8 cellular contexts compared by ENCODE assay signal in genomic region chr5:119079436-119079921, GRCh38. TPM values are rescaled to one million over a fixed set of nuclear protein-coding genes. Genes with fewer than 3 reads are reported as not detected.
A peak's percentile ranks its signal among the peaks of the same experiment; 100 is the strongest.
DNase-seq lines count a peak whose midpoint lies in the region; ATAC-seq and TF ChIP-seq lines count a peak whose summit lies in the region.
"Not testable (repeated sequence)": the region's sequence is repeated elsewhere in the genome, so short reads cannot be mapped to it uniquely, and the experiment has no call there.

No MANE protein-coding gene starts in this region.

- not testable (repeated sequence) for H3K4me3 ChIP-seq in DND-41 (ENCODE audit: low read depth in 1 of 2, low read length in 2 of 2)

- not testable (repeated sequence) for H3K9ac ChIP-seq in DND-41 (ENCODE audit: low read depth, low read length)

- H3K27ac Mint-ChIP-seq in WTC11 = peak overlapping the region; percentile 98
- peak overlapping the region; percentile 17 to 82 for H3K27ac Mint-ChIP-seq in activated naive CD4-positive, alpha-beta T cell treated with anti-CD3 and anti-CD28 coated beads, Interleukin-2, amount 50 U/mL, for 72 hours

- H3K9me3 Mint-ChIP-seq in WTC11; activated naive CD4-positive, alpha-beta T cell treated with anti-CD3 and anti-CD28 coated beads, Interleukin-2, amount 50 U/mL, for 72 hours: not testable (repeated sequence)

- H2AFZ ChIP-seq in DND-41 (ENCODE audit: low read depth, low read length) = not testable (repeated sequence)

- not testable (repeated sequence) for H3K36me3 ChIP-seq in DND-41 (ENCODE audit: insufficient read depth, low read length)

- ATAC-seq in DND-41 (ENCODE audit: insufficient read depth, low read depth) = peak; percentile 83
- ATAC-seq in GM19351 (IDR thresholded peaks at IDR 0.05; ENCODE audit: unreplicated experiment) = peak; percentile 60
- ATAC-seq in HG02798 (IDR thresholded peaks at IDR 0.05; ENCODE audit: poor library complexity, unreplicated experiment) = peak; percentile 56
- peak; percentile 44 for ATAC-seq in HG03571 (IDR thresholded peaks at IDR 0.05; ENCODE audit: unreplicated experiment)
- ATAC-seq in WTC11 = peak; percentile 95
- ATAC-seq in activated naive CD4-positive, alpha-beta T cell treated with anti-CD3 and anti-CD28 coated beads, Interleukin-2, amount 50 U/mL, for 72 hours = peak; percentile 90 to 93

- peak overlapping the region; percentile 42 for H3K4me3 Mint-ChIP-seq in WTC11

- not testable (repeated sequence) for DNase-seq in DND-41; WTC11 (ENCODE audit: low spot score)
- peak in 1 of 2 donors; percentile 35 for DNase-seq in activated naive CD4-positive, alpha-beta T cell treated with anti-CD3 and anti-CD28 coated beads, Interleukin-2, amount 50 U/mL, for 72 hours (ENCODE audit: low spot score in 2 of 2)
- peak; percentile 41 for DNase-seq in iPS DF 4.7 (ENCODE audit: extremely low read depth, low spot score)
- peak; percentile 36 for DNase-seq in stimulated activated CD4-positive, alpha-beta T cell treated with anti-CD3 and anti-CD28 coated beads, Interleukin-2, amount 100 ng/mL, for 4 hours (ENCODE audit: low read depth)

- not testable (repeated sequence) for H3K4me2 ChIP-seq in DND-41 (ENCODE audit: insufficient read depth, low read length)

- POLR2A ChIA-PET in WTC11 (lab: Charles Lee) = interaction anchor here (0.6 to 3.6 kb wide), 2 partner anchors 9 to 13 kb away, joined by 5 to 31 read pairs; partner anchors contain the start of gene DMXL1

- peaks cover 98% of the 10 kb centered on the region for H3K79me2 ChIP-seq in DND-41 (ENCODE audit: insufficient read depth, low read length)

- not testable (repeated sequence) for H3K9me3 ChIP-seq in DND-41 (ENCODE audit: insufficient read depth, low read length, severe bottlenecking)

- H3K27ac ChIP-seq in DND-41 (ENCODE audit: low read length) = peak overlapping the region; percentile 1; the same call in 1 of the 2 replicates

- not testable (repeated sequence) for H3K27me3 ChIP-seq in DND-41 (ENCODE audit: insufficient read depth, low read length, poor library complexity)

- H3K4me1 ChIP-seq in DND-41 (ENCODE audit: insufficient read depth, low read length) = peaks cover 25% of the 10 kb centered on the region

- not testable (repeated sequence) for H3K27me3 Mint-ChIP-seq in WTC11 (ENCODE audit: low read depth)

- not testable (repeated sequence) for H4K20me1 ChIP-seq in DND-41 (ENCODE audit: insufficient read depth, low read length)

- not testable (repeated sequence) for TF ChIP-seq CTCF in DND-41 (IDR thresholded peaks at IDR 0.05; ENCODE audit: borderline replicate concordance, extremely low read depth, low read length, poor library complexity, severe bottlenecking); WTC11 (IDR thresholded peaks at IDR 0.05)

- CTCF ChIA-PET in WTC11 (lab: Charles Lee) = interaction anchor here (1.0 to 1.6 kb wide), 4 partner anchors 9 to 391 kb away, joined by 3 to 7 read pairs (median 4); partner anchors contain the start of genes DMXL1 and DTWD2

- not testable (repeated sequence) for H3K36me3 Mint-ChIP-seq in WTC11; activated naive CD4-positive, alpha-beta T cell treated with anti-CD3 and anti-CD28 coated beads, Interleukin-2, amount 50 U/mL, for 72 hours

- H3K4me1 Mint-ChIP-seq in WTC11 = peaks cover 54% of the 10 kb centered on the region

TF ChIP-seq in WTC11, 78 proteins besides CTCF, POLR2A, EP300 and RAD21:
- TF ChIP-seq NFE2L1 (CRISPR knock-in tag; IDR thresholded peaks at IDR 0.05) (peak; percentile 97), TEAD1 (CRISPR knock-in tag; IDR thresholded peaks at IDR 0.05) (peak; percentile 63; the same call in 1 of the 2 replicates)

RNA-seq across cellular contexts. Expression of gene DMXL1, which starts 8.6 kb away (rescaled TPM):
- 40.6 to 44.0 TPM (median 43.7 TPM) in 3 replicates for total RNA-seq in WTC11 (2021)
- 10 to 100 TPM; 26.8 to 28.5 TPM for total RNA-seq in activated naive CD4-positive, alpha-beta T cell treated with anti-CD3 and anti-CD28 coated beads, Interleukin-2, amount 50 U/mL, for 72 hours

Comparison
In these comparisons a context has a peak if more than half of its experiments do, and no peak if none do; other contexts are left out.
1. ATAC-seq: peak in every context shown above with its lines; median percentile 95 in WTC11; 92 in activated naive CD4-positive, alpha-beta T cell treated with anti-CD3 and anti-CD28 coated beads, Interleukin-2, amount 50 U/mL, for 72 hours; 83 in DND-41; 60 in GM19351; 56 in HG02798; 44 in HG03571.